In genomic region chr1:25564777-25565176, GRCh38 we compare ENCODE assay signal across 14 cellular contexts. TPM values are rescaled to one million over a fixed set of nuclear protein-coding genes. Genes with fewer than 3 reads are reported as not detected.
DNase-seq lines count a peak whose midpoint lies in the region; ATAC-seq and TF ChIP-seq lines count a peak whose summit lies in the region.
"Had no signal": no experiment of that assay in that cellular context is flagged by ENCODE, and none has a peak within 500 bp of the region (broad histone marks: within the 10 kb centered on the region; RNA-seq: fewer than 3 reads in every experiment).

No MANE protein-coding gene starts in this region.

- H3K27ac ChIP-seq in left ventricle myocardium inferior (replicated peaks) = peak overlapping the region; percentile 21
- peak overlapping the region in 2 of 12 donors; percentile 5 to 21 for H3K27ac ChIP-seq in heart left ventricle
- peak overlapping the region; percentile 87 to 95 for H3K27ac ChIP-seq in ascending aorta
- H3K27ac ChIP-seq in upper lobe of right lung = peak overlapping the region; percentile 60

- no peaks in the 10 kb centered on the region for H3K27me3 Mint-ChIP-seq in naive thymus-derived CD8-positive, alpha-beta T cell

- H3K4me1 Mint-ChIP-seq in naive thymus-derived CD8-positive, alpha-beta T cell = peaks cover 37 to 91% (median 78%) of the 10 kb centered on the region in 4 donors

- no peak for TF ChIP-seq POLR2A in heart left ventricle (IDR thresholded peaks at IDR 0.05)

- H3K9me3 ChIP-seq in left ventricle myocardium inferior (replicated peaks) = no peaks in the 10 kb centered on the region
- no peaks in the 10 kb centered on the region for H3K9me3 ChIP-seq in heart left ventricle
- H3K9me3 ChIP-seq in ascending aorta = no peaks in the 10 kb centered on the region
- no peaks in the 10 kb centered on the region for H3K9me3 ChIP-seq in upper lobe of right lung

- H3K9me3 Mint-ChIP-seq in naive thymus-derived CD8-positive, alpha-beta T cell = no peaks in the 10 kb centered on the region

- no peak for DNase-seq in left ventricle myocardium inferior
- DNase-seq in heart left ventricle = no peak
- DNase-seq in ascending aorta (ENCODE audit: low spot score in 2 of 2) = no peak
- DNase-seq in naive thymus-derived CD8-positive, alpha-beta T cell = no peak
- no peak for DNase-seq in upper lobe of right lung
- DNase-seq in NCI-H524 (lab: John Stamatoyannopoulos, UW) = no peak
- no peak for DNase-seq in A172 (ENCODE audit: low spot score)
- no peak for DNase-seq in OCI-M1 (lab: John Stamatoyannopoulos, UW)
- DNase-seq: C1 segment of cervical spinal cord, erythroblast, hypothalamus, Kasumi-1, NCI-H1694, NCI-H526 had no signal

- intact Hi-C loops in left ventricle myocardium inferior (cut with micrococcal nuclease) = no loop called here
- intact Hi-C loops in heart left ventricle (cut with DNase I) = no loop called here
- intact Hi-C loops in ascending aorta (cut with DNase I) = no loop called here
- intact Hi-C loops in upper lobe of right lung (cut with DNase I) = no loop called here

- 83 to 91% (median 90%) methylated on average over 5 to 6 of the region's 6 CpGs for WGBS in heart left ventricle, 4 donors

- peaks cover 18 to 61% (median 43%) of the 10 kb centered on the region in 3 donors for H3K36me3 Mint-ChIP-seq in naive thymus-derived CD8-positive, alpha-beta T cell

- no peak for TF ChIP-seq CTCF in left ventricle myocardium inferior (IDR thresholded peaks at IDR 0.05; ENCODE audit: borderline replicate concordance)
- no peak for TF ChIP-seq CTCF in heart left ventricle (IDR thresholded peaks at IDR 0.05)
- TF ChIP-seq CTCF in ascending aorta (IDR thresholded peaks at IDR 0.05) = no peak
- no peak for TF ChIP-seq CTCF in upper lobe of right lung (IDR thresholded peaks at IDR 0.05)

- peaks cover 66% of the 10 kb centered on the region for H3K4me1 ChIP-seq in left ventricle myocardium inferior
- H3K4me1 ChIP-seq in heart left ventricle = peaks cover 4 to 66% (median 44%) of the 10 kb centered on the region in 12 donors
- peaks cover 18 to 46% of the 10 kb centered on the region in 2 donors for H3K4me1 ChIP-seq in ascending aorta
- peaks cover 26% of the 10 kb centered on the region for H3K4me1 ChIP-seq in upper lobe of right lung

- H3K4me3 ChIP-seq in left ventricle myocardium inferior = no peak overlapping the region
- no peak overlapping the region for H3K4me3 ChIP-seq in heart left ventricle
- H3K4me3 ChIP-seq in ascending aorta = no peak overlapping the region
- H3K4me3 ChIP-seq in upper lobe of right lung = no peak overlapping the region

- no peak for ATAC-seq in heart left ventricle
- no peak for ATAC-seq in naive thymus-derived CD8-positive, alpha-beta T cell
- ATAC-seq in upper lobe of right lung = no peak

- peak overlapping the region; percentile 89 to 100 (median 99) for H3K27ac Mint-ChIP-seq in naive thymus-derived CD8-positive, alpha-beta T cell

- POLR2A ChIA-PET in naive thymus-derived CD8-positive, alpha-beta T cell (lab: Charles Lee) = interaction anchor here (0.7 to 24.7 kb wide), 16 partner anchors 9 to 332 kb away, joined by 3 to 1000 read pairs (median 5); partner anchors contain the start of genes LDLRAP1, MACO1, MTFR1L and RSRP1

- peak overlapping the region; percentile 96 to 100 (median 99) for H3K4me3 Mint-ChIP-seq in naive thymus-derived CD8-positive, alpha-beta T cell

- H3K27me3 ChIP-seq in left ventricle myocardium inferior (ENCODE audit: low read depth) (no peaks in the 10 kb centered on the region), heart left ventricle (no peaks in the 10 kb centered on the region), ascending aorta (no peaks in the 10 kb centered on the region), upper lobe of right lung (no peaks in the 10 kb centered on the region)

- H3K36me3 ChIP-seq in left ventricle myocardium inferior (peaks cover 19% of the 10 kb centered on the region), heart left ventricle (peaks cover 0 to 43% (median 33%) of the 10 kb centered on the region in 9 donors), ascending aorta (peaks cover 9 to 47% of the 10 kb centered on the region in 2 donors), upper lobe of right lung (peaks cover 17% of the 10 kb centered on the region)

RNA-seq across cellular contexts. Expression of gene LDLRAP1, which starts 21.4 kb away (rescaled TPM):
- total RNA-seq in left ventricle myocardium inferior (14.4 TPM), heart left ventricle (10 to 100 TPM in 8 of 9 donors, 1 to 10 TPM in 1; 9.9 to 17.4 (median 13.3) TPM), ascending aorta (75.4 TPM), upper lobe of right lung (35.1 TPM)
- 10 to 100 TPM in 1 of 2 donors, 1 to 10 TPM in 1; 9.0 to 15.4 TPM for polyA plus RNA-seq in heart left ventricle
- 100 to 1,000 TPM; 361 to 364 TPM for total RNA-seq in naive thymus-derived CD8-positive, alpha-beta T cell
- polyA plus RNA-seq in naive thymus-derived CD8-positive, alpha-beta T cell = 100 to 1,000 TPM; 387 to 877 (median 421) TPM
- 8.0 and 12.7 TPM in 2 replicates for total RNA-seq in A172 (2014; rRNA removed; shearing (Covaris generic))

RNA-seq across cellular contexts. Expression of gene MAN1C1, which starts 51.8 kb away (rescaled TPM):
- total RNA-seq in left ventricle myocardium inferior (18.0 TPM), heart left ventricle (10 to 100 TPM; 10.5 to 25.7 (median 14.8) TPM), ascending aorta (14.3 TPM), upper lobe of right lung (19.7 TPM)
- 10 to 100 TPM in 1 of 2 donors, 1 to 10 TPM in 1; 7.7 to 10.9 TPM for polyA plus RNA-seq in heart left ventricle
- total RNA-seq in naive thymus-derived CD8-positive, alpha-beta T cell = 10 to 100 TPM; 46.0 to 47.2 TPM
- polyA plus RNA-seq in naive thymus-derived CD8-positive, alpha-beta T cell = 10 to 100 TPM; 11.3 to 48.3 (median 11.7) TPM
- total RNA-seq in A172 (2014; rRNA removed; shearing (Covaris generic)) = 0.67 and 1.5 TPM in 2 replicates
